ENCODE assay signal across 20 cellular contexts in genomic region chr2:233455006-233455405, GRCh38.
A peak's percentile ranks its signal among the peaks of the same experiment; 100 is the strongest.
DNase-seq lines count a peak whose midpoint lies in the region; ATAC-seq, FAIRE-seq and TF ChIP-seq lines count a peak whose summit lies in the region.
"Had no signal": no experiment of that assay in that cellular context is flagged by ENCODE, and none has a peak within 500 bp of the region (broad histone marks: within the 10 kb centered on the region; RNA-seq: fewer than 3 reads in every experiment).

No MANE protein-coding gene starts in this region.

- H3K9ac ChIP-seq in Karpas-422 (ENCODE audit: low read length), result no peak overlapping the region

- H3K4me3 ChIP-seq in A549 (no peak overlapping the region), BE2C (ENCODE audit: low read depth, low read length) (no peak overlapping the region), osteoblast (ENCODE audit: insufficient read depth, low read length) (no peak overlapping the region), Karpas-422 (ENCODE audit: low read length) (no peak overlapping the region)
- H3K4me3 ChIP-seq: Peyer's patch, SK-N-MC had no signal

- TF ChIP-seq CTCF in A549 (IDR thresholded peaks at IDR 0.05), result no peak
- TF ChIP-seq CTCF in BE2C (IDR thresholded peaks at IDR 0.05; ENCODE audit: low read depth, low read length), result no peak
- no peak for TF ChIP-seq CTCF in chondrocyte (IDR thresholded peaks at IDR 0.05)
- no peak for TF ChIP-seq CTCF in osteoblast (IDR thresholded peaks at IDR 0.05; ENCODE audit: extremely low read depth, low read depth, low read length)

- no peaks in the 10 kb centered on the region for H3K27me3 Mint-ChIP-seq in chondrocyte (ENCODE audit: low read depth)

- TF ChIP-seq POLR2A in A549 (IDR thresholded peaks at IDR 0.05; ENCODE audit: low read length), result no peak

- H4K20me1 ChIP-seq in osteoblast (ENCODE audit: insufficient read depth, low read length), result no peaks in the 10 kb centered on the region
- no peaks in the 10 kb centered on the region for H4K20me1 ChIP-seq in Karpas-422 (ENCODE audit: insufficient read depth, low read depth, low read length)

- peaks cover 47% of the 10 kb centered on the region for H3K36me3 Mint-ChIP-seq in chondrocyte (ENCODE audit: low read depth)

- ATAC-seq in A549, result no peak

- H3K36me3 ChIP-seq in BE2C (peaks cover 24% of the 10 kb centered on the region), osteoblast (ENCODE audit: insufficient read depth, low read length) (peaks cover 30% of the 10 kb centered on the region), Karpas-422 (ENCODE audit: insufficient read depth, low read length) (no peaks in the 10 kb centered on the region)

- H3K9me3 Mint-ChIP-seq in chondrocyte (ENCODE audit: low read depth), result no peaks in the 10 kb centered on the region

- peak overlapping the region; percentile 26 to 94; a peak in 5 of 6 replicates for H3K27ac ChIP-seq in A549
- no peak overlapping the region for H3K27ac ChIP-seq in osteoblast (ENCODE audit: low read depth, low read length)
- no peak overlapping the region for H3K27ac ChIP-seq in Karpas-422 (ENCODE audit: low read length)
- H3K27ac ChIP-seq: Peyer's patch, SK-N-MC had no signal

- peaks cover 68% of the 10 kb centered on the region for H3K4me1 ChIP-seq in A549
- H3K4me1 ChIP-seq in BE2C, result no peaks in the 10 kb centered on the region
- H3K4me1 ChIP-seq in osteoblast (ENCODE audit: insufficient read depth, low read length), result no peaks in the 10 kb centered on the region
- H3K4me1 ChIP-seq in Karpas-422 (ENCODE audit: low read length), result no peaks in the 10 kb centered on the region
- H3K4me1 ChIP-seq: Peyer's patch had no signal

- H3K4me3 Mint-ChIP-seq in chondrocyte (ENCODE audit: unreplicated experiment), result no peak overlapping the region

- H2AFZ ChIP-seq in osteoblast (ENCODE audit: low read length), result no peak overlapping the region
- no peak overlapping the region for H2AFZ ChIP-seq in Karpas-422 (ENCODE audit: low read length)

- H3K79me2 ChIP-seq in osteoblast (ENCODE audit: insufficient read depth, low read length), result no peaks in the 10 kb centered on the region
- no peaks in the 10 kb centered on the region for H3K79me2 ChIP-seq in Karpas-422 (ENCODE audit: low read length)

- TF ChIP-seq EP300 in A549 (IDR thresholded peaks at IDR 0.05), result no peak

- H3K9me2 ChIP-seq in Karpas-422 (replicated peaks; ENCODE audit: insufficient read depth, low read length), result no peaks in the 10 kb centered on the region

- 90% methylated on average over 11 of the region's 11 CpGs for WGBS in A549 (ENCODE audit: missing lambda C conversion rate)

- no peak for TF ChIP-seq RAD21 in A549 (conservative IDR thresholded peaks at IDR 0.05 in 1 of 2, IDR thresholded peaks at IDR 0.05 in 1 of 2)

- H3K27me3 ChIP-seq in BE2C, result no peaks in the 10 kb centered on the region
- H3K27me3 ChIP-seq in osteoblast (ENCODE audit: insufficient read depth, low read length), result no peaks in the 10 kb centered on the region
- no peaks in the 10 kb centered on the region for H3K27me3 ChIP-seq in Karpas-422 (ENCODE audit: low read length)
- H3K27me3 ChIP-seq: Peyer's patch had no signal

- no peaks in the 10 kb centered on the region for H3K9me3 ChIP-seq in A549
- no peaks in the 10 kb centered on the region for H3K9me3 ChIP-seq in BE2C
- H3K9me3 ChIP-seq in osteoblast (ENCODE audit: low read depth, low read length), result no peaks in the 10 kb centered on the region
- H3K9me3 ChIP-seq in Karpas-422 (ENCODE audit: low read length), result no peaks in the 10 kb centered on the region
- H3K9me3 ChIP-seq: Peyer's patch had no signal

- FAIRE-seq in A549 (lab: Jason Lieb, UNC), result no peak
- FAIRE-seq: H54 had no signal

- DNase-seq in A549 (ENCODE audit: low read depth in 1 of 2, low spot score in 1 of 2), result no peak
- DNase-seq in BE2C, result peak; percentile 1
- peak; percentile 47 for DNase-seq in chondrocyte (ENCODE audit: low spot score)
- peak; percentile 21 for DNase-seq in osteoblast (ENCODE audit: insufficient read length, low spot score, missing footprints)
- DNase-seq in NCI-H526 treated with DMSO at 0.1 percent for 48 hours (lab: John Stamatoyannopoulos, UW), result no peak
- no peak for DNase-seq in Karpas-422
- DNase-seq in NCI-H2227 treated with DMSO at 0.1 percent for 48 hours (lab: John Stamatoyannopoulos, UW), result no peak
- DNase-seq: AML-193; DND-41; NCI-H1048; NCI-H146; NCI-H2029 treated with DMSO at 0.1 percent for 48 hours; NCI-H2171 treated with DMSO at 0.1 percent for 48 hours; NCI-H446 treated with DMSO at 0.1 percent for 48 hours; NCI-H748 treated with DMSO at 0.1 percent for 48 hours; NK-92 treated with Interleukin-12 subunit alpha and Interleukin-12 subunit beta, amount 100 ng/mL, for 24 hours; SHP77 had no signal

- no peak overlapping the region for H3K4me2 ChIP-seq in A549
- no peak overlapping the region for H3K4me2 ChIP-seq in osteoblast (ENCODE audit: insufficient read depth, low read length)
- H3K4me2 ChIP-seq in Karpas-422 (ENCODE audit: low read depth, low read length, poor library complexity, severe bottlenecking), result no peak overlapping the region

- CTCF ChIA-PET in A549 (lab: Yijun Ruan, JAX), result interaction anchor here (0.9 to 3.3 kb wide), 4 partner anchors 11 to 403 kb away, joined by 3 to 13 read pairs (median 6); partner anchors contain the start of gene UGT1A5

- no peak overlapping the region for H3K27ac Mint-ChIP-seq in chondrocyte (ENCODE audit: unreplicated experiment)

- no peaks in the 10 kb centered on the region for H3K4me1 Mint-ChIP-seq in chondrocyte (ENCODE audit: low read depth)

- POLR2A ChIA-PET in A549 (lab: Yijun Ruan, JAX), result interaction anchor here (1.2 kb wide), 1 partner anchor 36 kb away, joined by 3 read pairs; no protein-coding TSS in a partner anchor

TF ChIP-seq in A549, 52 proteins besides CTCF, POLR2A, EP300 and RAD21:
- TF ChIP-seq SMC3 (IDR thresholded peaks at IDR 0.05) (no peak), CEBPB (IDR thresholded peaks at IDR 0.05) (peak; percentile 70 to 81; a peak in 3 of 4 replicates), CBX2 (IDR thresholded peaks at IDR 0.05; ENCODE audit: borderline replicate concordance, low read depth) (no peak), HOXB13 (CRISPR knock-in tag; IDR thresholded peaks at IDR 0.05; ENCODE audit: low read depth) (no peak), RFX5 (IDR thresholded peaks at IDR 0.05) (no peak), RNF2 (IDR thresholded peaks at IDR 0.05; ENCODE audit: borderline replicate concordance, low read depth) (no peak), POLR2AphosphoS2 (conservative IDR thresholded peaks at IDR 0.05; ENCODE audit: low read length) (no peak), MAFK (IDR thresholded peaks at IDR 0.05; ENCODE audit: partially characterized antibody) (no peak), ZC3H11A (IDR thresholded peaks at IDR 0.05) (no peak)

Comparison
In these comparisons a context has a peak if more than half of its experiments do, and no peak if none do; other contexts are left out.
1. DNase-seq: peak in BE2C (single experiment), chondrocyte (single experiment) and osteoblast (single experiment); none in A549 (0 of 2), NCI-H526 treated with DMSO at 0.1 percent for 48 hours (single experiment), Karpas-422 (single experiment) and NCI-H2227 treated with DMSO at 0.1 percent for 48 hours (single experiment).
2. H3K27ac ChIP-seq: peak in A549 (2 of 2); none in osteoblast (single experiment) and Karpas-422 (single experiment).